In genomic region chr3:167735233-167736107, GRCh38 we compare ENCODE assay signal across 8 cellular contexts. TPM values are rescaled to one million over a fixed set of nuclear protein-coding genes. Genes with fewer than 3 reads are reported as not detected.
A peak's percentile ranks its signal among the peaks of the same experiment; 100 is the strongest.
DNase-seq lines count a peak whose midpoint lies in the region; ATAC-seq and TF ChIP-seq lines count a peak whose summit lies in the region.

A gene with protein sequence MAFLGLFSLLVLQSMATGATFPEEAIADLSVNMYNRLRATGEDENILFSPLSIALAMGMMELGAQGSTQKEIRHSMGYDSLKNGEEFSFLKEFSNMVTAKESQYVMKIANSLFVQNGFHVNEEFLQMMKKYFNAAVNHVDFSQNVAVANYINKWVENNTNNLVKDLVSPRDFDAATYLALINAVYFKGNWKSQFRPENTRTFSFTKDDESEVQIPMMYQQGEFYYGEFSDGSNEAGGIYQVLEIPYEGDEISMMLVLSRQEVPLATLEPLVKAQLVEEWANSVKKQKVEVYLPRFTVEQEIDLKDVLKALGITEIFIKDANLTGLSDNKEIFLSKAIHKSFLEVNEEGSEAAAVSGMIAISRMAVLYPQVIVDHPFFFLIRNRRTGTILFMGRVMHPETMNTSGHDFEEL (plus strand): TSS chr3:167735721. CDS start chr3:167789129, 53,408 bp downstream.

- no peak within 1 kb of the TSS for H3K4me3 Mint-ChIP-seq in activated T-helper 17 cell treated with anti-CD3 and anti-CD28 coated beads, Interleukin-2, amount 50 U/mL, for 72 hours
- no peak within 1 kb of the TSS for H3K4me3 Mint-ChIP-seq in natural killer cell treated with Interleukin-12 subunit alpha and Interleukin-12 subunit beta and Interleukin-15 and Interleukin-18, amount 100 ng/mL, for 72 hours

- H3K79me2 ChIP-seq in DND-41 (ENCODE audit: insufficient read depth, low read length), result peaks cover 42% of the 10 kb centered on the region

- no peak within 1 kb of the TSS for H3K27ac Mint-ChIP-seq in activated T-helper 17 cell treated with anti-CD3 and anti-CD28 coated beads, Interleukin-2, amount 50 U/mL, for 72 hours
- H3K27ac Mint-ChIP-seq in natural killer cell treated with Interleukin-12 subunit alpha and Interleukin-12 subunit beta and Interleukin-15 and Interleukin-18, amount 100 ng/mL, for 72 hours, result no peak within 1 kb of the TSS

- peak within 1 kb of the TSS; percentile 96 for H2AFZ ChIP-seq in DND-41 (ENCODE audit: low read depth, low read length)

- H3K4me2 ChIP-seq in DND-41 (ENCODE audit: insufficient read depth, low read length), result peak within 1 kb of the TSS; percentile 86

- TF ChIP-seq CTCF in DND-41 (IDR thresholded peaks at IDR 0.05; ENCODE audit: borderline replicate concordance, extremely low read depth, low read length, poor library complexity, severe bottlenecking), result peak; percentile 16
- TF ChIP-seq CTCF in fibroblast of the aortic adventitia (IDR thresholded peaks at IDR 0.05; ENCODE audit: insufficient read depth, low read length), result no peak

- no peaks in the 10 kb centered on the region for H3K27me3 Mint-ChIP-seq in activated T-helper 17 cell treated with anti-CD3 and anti-CD28 coated beads, Interleukin-2, amount 50 U/mL, for 72 hours
- no peaks in the 10 kb centered on the region for H3K27me3 Mint-ChIP-seq in natural killer cell treated with Interleukin-12 subunit alpha and Interleukin-12 subunit beta and Interleukin-15 and Interleukin-18, amount 100 ng/mL, for 72 hours

- ATAC-seq in DND-41 (ENCODE audit: insufficient read depth, low read depth) (peak; percentile 72), GM21737 (IDR thresholded peaks at IDR 0.05; ENCODE audit: unreplicated experiment) (peak; percentile 56)
- ATAC-seq in activated T-helper 17 cell treated with anti-CD3 and anti-CD28 coated beads, Interleukin-2, amount 50 U/mL, for 72 hours (replicated peaks), result peak; percentile 67
- ATAC-seq in natural killer cell treated with Interleukin-12 subunit alpha and Interleukin-12 subunit beta and Interleukin-15 and Interleukin-18, amount 100 ng/mL, for 72 hours, result peak; percentile 70 to 78

- DNase-seq in DND-41 (peak; percentile 88), KBM-7 (peak; percentile 92), fibroblast of the aortic adventitia (ENCODE audit: low read depth) (peak; percentile 88)
- DNase-seq in natural killer cell treated with Interleukin-12 subunit alpha and Interleukin-12 subunit beta and Interleukin-15 and Interleukin-18, amount 100 ng/mL, for 72 hours (ENCODE audit: low spot score), result peak; percentile 88
- peak; percentile 79 for DNase-seq in stimulated activated naive CD4-positive, alpha-beta T cell treated with Interleukin-2 at 50 U/mL for 16 hours (lab: John Stamatoyannopoulos, UW)

- H3K27ac ChIP-seq in DND-41 (ENCODE audit: low read length), result peak within 1 kb of the TSS; percentile 94

- no peaks in the 10 kb centered on the region for H3K9me3 Mint-ChIP-seq in activated T-helper 17 cell treated with anti-CD3 and anti-CD28 coated beads, Interleukin-2, amount 50 U/mL, for 72 hours
- no peaks in the 10 kb centered on the region for H3K9me3 Mint-ChIP-seq in natural killer cell treated with Interleukin-12 subunit alpha and Interleukin-12 subunit beta and Interleukin-15 and Interleukin-18, amount 100 ng/mL, for 72 hours

- in situ Hi-C loops in KBM-7 (cut with MboI; ENCODE audit: low pct_unique_long_range_greater_than_20kb, low sequenced_read_pairs), result no loop called here

- peaks cover 21% of the 10 kb centered on the region for H3K36me3 Mint-ChIP-seq in activated T-helper 17 cell treated with anti-CD3 and anti-CD28 coated beads, Interleukin-2, amount 50 U/mL, for 72 hours (ENCODE audit: low read depth)
- no peaks in the 10 kb centered on the region for H3K36me3 Mint-ChIP-seq in natural killer cell treated with Interleukin-12 subunit alpha and Interleukin-12 subunit beta and Interleukin-15 and Interleukin-18, amount 100 ng/mL, for 72 hours

- no peaks in the 10 kb centered on the region for H3K9me3 ChIP-seq in DND-41 (ENCODE audit: insufficient read depth, low read length, severe bottlenecking)

- H3K4me3 ChIP-seq in DND-41 (ENCODE audit: low read depth in 1 of 2, low read length in 2 of 2) (peak within 1 kb of the TSS; percentile 65 to 92; a peak in 3 of 4 replicates), fibroblast of the aortic adventitia (ENCODE audit: low read depth, low read length) (peak within 1 kb of the TSS; percentile 95)

- no peaks in the 10 kb centered on the region for H3K27me3 ChIP-seq in DND-41 (ENCODE audit: insufficient read depth, low read length, poor library complexity)

- peak within 1 kb of the TSS; percentile 72 for H3K9ac ChIP-seq in DND-41 (ENCODE audit: low read depth, low read length)

- no peaks in the 10 kb centered on the region for H3K36me3 ChIP-seq in DND-41 (ENCODE audit: insufficient read depth, low read length)

- peaks cover 19% of the 10 kb centered on the region for H3K4me1 Mint-ChIP-seq in activated T-helper 17 cell treated with anti-CD3 and anti-CD28 coated beads, Interleukin-2, amount 50 U/mL, for 72 hours
- peaks cover 0 to 14% of the 10 kb centered on the region in 2 donors for H3K4me1 Mint-ChIP-seq in natural killer cell treated with Interleukin-12 subunit alpha and Interleukin-12 subunit beta and Interleukin-15 and Interleukin-18, amount 100 ng/mL, for 72 hours (ENCODE audit: low read depth in 2 of 2)

- peaks cover 16% of the 10 kb centered on the region; the same call in 1 of the 2 replicates for H4K20me1 ChIP-seq in DND-41 (ENCODE audit: insufficient read depth, low read length)

- peaks cover 39% of the 10 kb centered on the region for H3K4me1 ChIP-seq in DND-41 (ENCODE audit: insufficient read depth, low read length)

TF ChIP-seq in PFSK-1, 5 proteins besides CTCF, POLR2A, EP300 and RAD21:
- TF ChIP-seq REST (IDR thresholded peaks at IDR 0.05; ENCODE audit: insufficient read depth in 1 of 2, low read depth in 2 of 2, low read length in 2 of 2), result no peak
- TF ChIP-seq SIN3A (IDR thresholded peaks at IDR 0.05; ENCODE audit: borderline replicate concordance, insufficient read depth, low read length), result no peak
- TF ChIP-seq TAF1 (IDR thresholded peaks at IDR 0.05; ENCODE audit: borderline replicate concordance, insufficient read depth, low read length), result peak; percentile 91; the same call in 1 of the 2 replicates
- TF ChIP-seq POLR2AphosphoS5 (IDR thresholded peaks at IDR 0.05; ENCODE audit: low read depth, low read length), result peak; percentile 70
- no peak for TF ChIP-seq FOXP2 (optimal IDR thresholded peaks at IDR 0.05; ENCODE audit: borderline replicate concordance, extremely low read depth, extremely low read length, insufficient read depth)
TF ChIP-seq in PFSK-1: peak in this region for 2.

RNA-seq across cellular contexts. Expression of the gene that starts here (rescaled TPM):
- 0.24 TPM for polyA plus RNA-seq in PFSK-1 (2012; ENCODE audit: insufficient read length, low read depth)
- total RNA-seq in activated T-helper 17 cell treated with anti-CD3 and anti-CD28 coated beads, Interleukin-2, amount 50 U/mL, for 72 hours, result 1 to 10 TPM; 1.7 to 4.0 TPM
- 3.4 and 3.7 TPM in 2 replicates for total RNA-seq in fibroblast of the aortic adventitia (ENCODE audit: low replicate concordance)
- 1 to 10 TPM; 2.9 to 4.1 TPM for total RNA-seq in natural killer cell treated with Interleukin-12 subunit alpha and Interleukin-12 subunit beta and Interleukin-15 and Interleukin-18, amount 100 ng/mL, for 72 hours

Comparison
In these comparisons a context has a peak if more than half of its experiments do, and no peak if none do; other contexts are left out.
1. Peak in every context shown above with its lines: DNase-seq, ATAC-seq, H3K4me3 ChIP-seq and H3K27ac ChIP-seq.